Comparison of ENCODE assay signal across 8 cellular contexts in the genomic region with DNA sequence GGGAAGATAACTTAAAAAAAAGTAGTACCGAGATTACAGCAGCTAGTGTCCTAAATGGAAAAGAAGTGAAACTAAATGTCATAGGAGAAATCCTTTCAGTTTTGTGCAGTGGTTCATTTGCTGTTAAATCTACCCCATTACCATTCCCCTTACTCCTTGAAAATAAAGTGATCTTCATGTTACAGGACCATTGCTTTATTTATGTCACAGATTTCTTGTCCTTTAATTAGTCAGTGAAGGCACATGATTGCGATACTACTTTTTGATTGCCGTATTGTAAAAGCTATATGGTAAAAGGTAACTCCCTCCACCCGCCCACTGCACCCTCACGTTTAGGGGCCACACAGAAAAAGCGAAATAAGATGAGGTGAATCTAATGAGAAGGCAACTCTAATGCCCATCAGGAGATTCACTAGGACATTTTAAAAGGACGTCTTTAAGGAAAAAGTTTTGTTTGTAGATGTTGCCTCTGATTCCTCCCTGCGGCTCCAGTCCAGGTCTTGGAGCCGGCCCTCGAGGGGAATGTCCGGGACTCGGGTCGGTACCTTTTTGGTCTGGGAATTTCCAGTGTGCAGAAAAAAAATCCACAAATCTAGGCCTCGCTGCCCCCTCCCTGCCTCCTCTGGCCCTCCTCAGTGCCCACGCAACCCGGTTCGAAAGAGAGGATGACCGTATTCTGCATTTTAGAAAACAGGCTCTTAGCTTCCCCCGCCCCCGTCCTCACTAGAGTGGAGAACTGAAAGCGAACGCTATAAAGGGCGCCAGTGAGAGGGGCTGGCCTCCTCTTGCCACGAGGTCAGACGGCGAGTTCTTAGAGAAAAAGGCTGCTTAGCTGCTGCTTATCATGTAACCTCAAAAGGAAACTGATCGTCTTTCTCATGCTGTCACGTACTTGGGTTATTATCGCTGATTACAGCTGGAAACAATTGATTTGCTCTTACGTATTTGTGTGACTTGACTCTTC. TPM values are rescaled to one million over a fixed set of nuclear protein-coding genes. Genes with fewer than 3 reads are reported as not detected.
A peak's percentile ranks its signal among the peaks of the same experiment; 100 is the strongest.
DNase-seq lines count a peak whose midpoint lies in the region; ATAC-seq and TF ChIP-seq lines count a peak whose summit lies in the region.

No MANE protein-coding gene starts in this region.

- H3K27me3 ChIP-seq in gastrocnemius medialis = no peaks in the 10 kb centered on the region

- H3K9me3 ChIP-seq in gastrocnemius medialis = no peaks in the 10 kb centered on the region

- peak overlapping the region; percentile 80 to 85 (median 83) for H3K27ac ChIP-seq in gastrocnemius medialis

- TF ChIP-seq CTCF in astrocyte of the spinal cord (IDR thresholded peaks at IDR 0.05; ENCODE audit: low read depth, low read length) = no peak
- no peak for TF ChIP-seq CTCF in gastrocnemius medialis (IDR thresholded peaks at IDR 0.05 in 4 of 5, conservative IDR thresholded peaks at IDR 0.05 in 1 of 5)

- peak overlapping the region; percentile 50 for H3K4me3 ChIP-seq in astrocyte of the spinal cord (ENCODE audit: low read depth, low read length)
- H3K4me3 ChIP-seq in iPS-11a (ENCODE audit: low read depth, low read length) = peak overlapping the region; percentile 40
- H3K4me3 ChIP-seq in gastrocnemius medialis = peak overlapping the region; percentile 51 to 77 (median 70)

- ATAC-seq in GM21576 (IDR thresholded peaks at IDR 0.05; ENCODE audit: unreplicated experiment) (peak; percentile 84), gastrocnemius medialis (peak; percentile 67 to 69)

- H3K4me1 ChIP-seq in gastrocnemius medialis = peaks cover 28 to 41% of the 10 kb centered on the region in 2 donors

- intact Hi-C loops in gastrocnemius medialis (cut with DNase I; ENCODE audit: low total_unique reads) = loop anchor here (2.0 kb wide), 1 partner anchor 21 kb away; a partner anchor contains a TSS

- in situ Hi-C loops in astrocyte of the spinal cord (cut with HindIII; ENCODE audit: low sequenced_read_pairs) = no loop called here
- in situ Hi-C loops in gastrocnemius medialis (cut with MboI; ENCODE audit: low sequenced_read_pairs in 4 of 4) = loop anchor here in 1 of 4 donors (10.0 kb wide), 1 partner anchor 397 kb away; no protein-coding TSS in a partner anchor

- no peaks in the 10 kb centered on the region for H3K36me3 ChIP-seq in gastrocnemius medialis

- peak; percentile 62 for DNase-seq in DMS79 treated with DMSO at 0.1 percent for 48 hours (lab: John Stamatoyannopoulos, UW)
- DNase-seq in Kasumi-1 (lab: John Stamatoyannopoulos, UW) = peak; percentile 68 to 70
- DNase-seq in T-helper 9 cell = peak; percentile 61
- peak; percentile 81 for DNase-seq in astrocyte of the spinal cord (ENCODE audit: low read depth, low spot score)
- DNase-seq in gastrocnemius medialis = peak; percentile 52
- DNase-seq in NCI-H1105 (lab: John Stamatoyannopoulos, UW) = no peak

- TF ChIP-seq POLR2A in gastrocnemius medialis (IDR thresholded peaks at IDR 0.05) = peak in 1 of 2 donors; percentile 53

RNA-seq across cellular contexts. Expression of a gene that starts 21.8 kb away (rescaled TPM):
- total RNA-seq in gastrocnemius medialis = 10 to 100 TPM in 3 of 4 donors, 1 to 10 TPM in 1; 9.2 to 25.9 (median 20.6) TPM

RNA-seq across cellular contexts. Expression of a gene that starts 48.5 kb away (rescaled TPM):
- 10 to 100 TPM; 31.5 to 52.0 (median 44.5) TPM for total RNA-seq in gastrocnemius medialis
